18 cellular contexts compared by ENCODE assay signal in the genomic region with DNA sequence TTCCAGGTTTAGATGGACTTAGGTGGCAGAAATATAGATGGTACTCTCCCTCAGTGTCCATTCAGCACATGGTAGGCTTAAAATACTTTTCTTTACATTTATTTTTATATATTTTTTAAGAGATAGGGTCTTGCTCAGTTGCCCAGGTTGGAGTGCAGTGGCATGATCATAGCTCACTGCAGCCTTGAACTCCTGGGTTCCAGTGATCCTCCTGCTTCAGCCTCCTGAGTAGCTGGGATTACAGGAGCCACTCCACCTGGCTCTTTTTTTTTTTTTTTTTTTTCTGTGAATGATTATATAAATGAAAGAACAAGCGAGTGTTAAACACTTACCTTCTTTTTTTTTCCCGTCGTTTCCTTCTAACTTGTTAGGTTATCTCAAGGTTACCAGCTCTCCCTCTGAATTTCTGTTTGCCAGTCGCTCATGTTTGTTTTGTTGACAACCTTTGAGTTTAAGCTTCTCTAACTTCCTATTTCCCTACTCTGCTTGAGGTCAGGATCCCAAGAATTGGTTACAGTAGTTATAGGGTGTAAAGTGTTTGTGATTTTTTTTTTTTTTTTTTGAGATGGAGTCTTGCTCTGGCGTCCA.
"Had no signal": no experiment of that assay in that cellular context is flagged by ENCODE, and none has a peak within 500 bp of the region (broad histone marks: within the 10 kb centered on the region; RNA-seq: fewer than 3 reads in every experiment).

No MANE protein-coding gene starts in this region.

- H3K36me3 ChIP-seq: cardiac muscle cell had no signal

- H3K27me3 ChIP-seq: cardiac muscle cell, foreskin keratinocyte, sigmoid colon had no signal

- H3K27ac ChIP-seq: cardiac muscle cell, foreskin keratinocyte, sigmoid colon, thoracic aorta had no signal

- ATAC-seq: activated CD4-positive, alpha-beta T cell treated with anti-CD3 and anti-CD28 coated beads for 36 hours; activated naive CD8-positive, alpha-beta T cell treated with anti-CD3 and anti-CD28 coated beads, Interleukin-2, amount 50 U/mL, for 24 hours; foreskin keratinocyte; WTC11 had no signal

- H3K9me3 ChIP-seq: sigmoid colon, thoracic aorta had no signal

- H3K4me3 ChIP-seq: cardiac muscle cell, sigmoid colon, thoracic aorta had no signal

- DNase-seq: activated CD4-positive, alpha-beta T cell treated with anti-CD3 and anti-CD28 coated beads for 36 hours; activated CD4-positive, alpha-beta T cell treated with anti-CD3 and anti-CD28 coated beads, Interleukin-2, amount 50 U/mL, for 48 hours; activated naive CD4-positive, alpha-beta T cell treated with anti-CD3 and anti-CD28 coated beads, Interleukin-2, amount 50 U/mL, for 16 hours; activated naive CD8-positive, alpha-beta T cell treated with anti-CD3 and anti-CD28 coated beads, Interleukin-2, amount 50 U/mL, for 24 hours; effector CD8-positive, alpha-beta T cell; erythroblast; foreskin keratinocyte; immature natural killer cell; kidney glomerular epithelial cell; naive B cell; stimulated activated CD4-positive, alpha-beta T cell treated with anti-CD3 and anti-CD28 coated beads, Interleukin-2, amount 100 ng/mL, for 48 hours; stimulated activated CD8-positive, alpha-beta memory T cell treated with anti-CD3 and anti-CD28 coated beads, Interleukin-4, amount 100 ng/mL, for 48 hours; stimulated activated naive CD4-positive, alpha-beta T cell; T1000 had no signal
